In genomic region chr11:125902927-125903752, GRCh38 we compare ENCODE assay signal across 8 cellular contexts. TPM values are rescaled to one million over a fixed set of nuclear protein-coding genes. Genes with fewer than 3 reads are reported as not detected.
DNase-seq lines count a peak whose midpoint lies in the region; ATAC-seq lines count a peak whose summit lies in the region.

Gene PUS3 (minus strand): TSS chr11:125903206. CDS start chr11:125896284, 6,922 bp downstream.

- H3K36me3 ChIP-seq in effector memory CD4-positive, alpha-beta T cell (ENCODE audit: control insufficient read depth, insufficient read depth, low read length): peaks cover 8% of the 10 kb centered on the region

- H3K9me3 ChIP-seq in effector memory CD4-positive, alpha-beta T cell (ENCODE audit: control insufficient read depth, low read length): no peaks in the 10 kb centered on the region

- peaks cover 20% of the 10 kb centered on the region for H3K4me1 ChIP-seq in effector memory CD4-positive, alpha-beta T cell (ENCODE audit: control insufficient read depth, insufficient read depth, low read length, poor library complexity, severe bottlenecking)

- peak; percentile 91 for ATAC-seq in GM19468 (IDR thresholded peaks at IDR 0.05; ENCODE audit: extremely low read depth, unreplicated experiment)

- peak within 1 kb of the TSS; percentile 79 for H3K27ac ChIP-seq in effector memory CD4-positive, alpha-beta T cell (ENCODE audit: insufficient read depth, low read length, poor library complexity, severe bottlenecking)

- H3K4me3 ChIP-seq in effector memory CD4-positive, alpha-beta T cell (ENCODE audit: insufficient read depth, low read depth, low read length, poor library complexity, severe bottlenecking): peak within 1 kb of the TSS; percentile 98

- peaks cover 22% of the 10 kb centered on the region for H3K27me3 ChIP-seq in effector memory CD4-positive, alpha-beta T cell (replicated peaks; ENCODE audit: control insufficient read depth, insufficient read depth, low read length, poor library complexity, severe bottlenecking)

- DNase-seq in CMK (ENCODE audit: low read depth): peak; percentile 45
- DNase-seq in HS-5 (ENCODE audit: low read depth): peak; percentile 35
- DNase-seq in NK-92 (lab: John Stamatoyannopoulos, UW; ENCODE audit: unreplicated experiment): peak; percentile 29
- DNase-seq in activated CD8-positive, alpha-beta memory T cell treated with anti-CD3 and anti-CD28 coated beads for 24 hours: peak; percentile 93
- DNase-seq in effector memory CD4-positive, alpha-beta T cell: peak; percentile 64 to 79 (median 75)
- peak; percentile 88 to 89 for DNase-seq in lung microvascular endothelial cell (ENCODE audit: low read depth in 2 of 2)
- peak; percentile 79 to 80 (median 79) for DNase-seq in stimulated activated CD4-positive, alpha-beta T cell treated with anti-CD3 and anti-CD28 coated beads, TNF-alpha, amount 100 ng/mL, for 48 hours (ENCODE audit: low read depth in 3 of 3)

RNA-seq across cellular contexts. Expression of gene PUS3, which starts in this region (rescaled TPM):
- 7.2 and 8.3 TPM in 2 replicates for total RNA-seq in lung microvascular endothelial cell

Comparison
In these comparisons a context has a peak if more than half of its experiments do, and no peak if none do; other contexts are left out.
1. Peak in every context shown above with its lines: DNase-seq, ATAC-seq, H3K4me3 ChIP-seq and H3K27ac ChIP-seq.
2. DNase-seq: peak in every context shown above with its lines; median percentile 93 in activated CD8-positive, alpha-beta memory T cell treated with anti-CD3 and anti-CD28 coated beads for 24 hours; 88 in lung microvascular endothelial cell; 79 in stimulated activated CD4-positive, alpha-beta T cell treated with anti-CD3 and anti-CD28 coated beads, TNF-alpha, amount 100 ng/mL, for 48 hours; 75 in effector memory CD4-positive, alpha-beta T cell; 45 in CMK; 35 in HS-5; 29 in NK-92.